17 cellular contexts compared by ENCODE assay signal in genomic region chr7:135775230-135775629, GRCh38. TPM values are rescaled to one million over a fixed set of nuclear protein-coding genes. Genes with fewer than 3 reads are reported as not detected.
DNase-seq lines count a peak whose midpoint lies in the region; ATAC-seq and TF ChIP-seq lines count a peak whose summit lies in the region.
"Had no signal": no experiment of that assay in that cellular context is flagged by ENCODE, and none has a peak within 500 bp of the region (broad histone marks: within the 10 kb centered on the region; RNA-seq: fewer than 3 reads in every experiment).

No MANE protein-coding gene starts in this region.

- H3K27ac ChIP-seq in heart right ventricle (peak overlapping the region in 8 of 10 donors; percentile 34 to 91 (median 78)), trophoblast cell (ENCODE audit: low read depth, low read length) (no peak overlapping the region)

- H3K4me1 ChIP-seq in heart right ventricle (peaks cover 0 to 36% (median 10%) of the 10 kb centered on the region in 9 donors), trophoblast cell (ENCODE audit: control insufficient read depth in 1 of 2, insufficient read depth in 2 of 2, low read length in 2 of 2) (peaks cover 17 to 20% of the 10 kb centered on the region in 2 experiments)

- H3K27me3 ChIP-seq in heart right ventricle: no peaks in the 10 kb centered on the region
- H3K27me3 ChIP-seq in trophoblast cell (ENCODE audit: insufficient read depth, low read length): no peaks in the 10 kb centered on the region

- H3K4ac ChIP-seq in trophoblast cell (ENCODE audit: low read depth, low read length): peak overlapping the region; percentile 3

- H3K18ac ChIP-seq in trophoblast cell (ENCODE audit: low read length): peak overlapping the region; percentile 5

- ATAC-seq in heart right ventricle (peak in 2 of 8 donors; percentile 26 to 69), HG03521 (IDR thresholded peaks at IDR 0.05; ENCODE audit: unreplicated experiment) (no peak)
- ATAC-seq: GM23338, Panc1 had no signal

- H3K23ac ChIP-seq in trophoblast cell (ENCODE audit: low read length): no peak overlapping the region

- H4K91ac ChIP-seq in trophoblast cell (ENCODE audit: low read depth, low read length): peak overlapping the region; percentile 60

- no peaks in the 10 kb centered on the region for H3K36me3 Mint-ChIP-seq in endothelial cell (ENCODE audit: low read depth, unreplicated experiment)

- 96 to 98% methylated on average over 2 of the region's 2 CpGs for WGBS in heart right ventricle, 2 donors
- no CpG with 5 or more reads among the region's 2 CpGs for WGBS in trophoblast cell (ENCODE audit: extremely low coverage, insufficient coverage, insufficient read length)

- no peak overlapping the region for H3K4me3 ChIP-seq in choroid plexus epithelial cell (ENCODE audit: low read depth, low read length)
- H3K4me3 ChIP-seq in heart right ventricle: no peak overlapping the region
- no peak overlapping the region for H3K4me3 ChIP-seq in trophoblast cell (ENCODE audit: low read depth, low read length)
- H3K4me3 ChIP-seq: GM23338 had no signal

- no peaks in the 10 kb centered on the region for H3K36me3 ChIP-seq in heart right ventricle
- H3K36me3 ChIP-seq in trophoblast cell (ENCODE audit: control insufficient read depth in 1 of 2, insufficient read depth in 2 of 2, low read length in 2 of 2): no peaks in the 10 kb centered on the region

- H2AK5ac ChIP-seq in trophoblast cell (ENCODE audit: low read length): peak overlapping the region; percentile 45

- H3K79me1 ChIP-seq in trophoblast cell (ENCODE audit: low read length): peaks cover 31% of the 10 kb centered on the region

- peak overlapping the region; percentile 59 for H3K14ac ChIP-seq in trophoblast cell (ENCODE audit: low read length)

- no peaks in the 10 kb centered on the region for H3K9me3 Mint-ChIP-seq in endothelial cell (ENCODE audit: unreplicated experiment)

- no peaks in the 10 kb centered on the region for H3K27me3 Mint-ChIP-seq in endothelial cell (ENCODE audit: unreplicated experiment)

- no peak overlapping the region for H2BK5ac ChIP-seq in trophoblast cell (ENCODE audit: low read depth, low read length, poor library complexity)

- no peak overlapping the region for H3K9ac ChIP-seq in trophoblast cell (ENCODE audit: low read length)

- intact Hi-C loops in heart right ventricle (cut with DNase I): no loop called here

- H3K4me1 Mint-ChIP-seq in endothelial cell (ENCODE audit: unreplicated experiment): no peaks in the 10 kb centered on the region
- H3K4me1 Mint-ChIP-seq: CD8-positive, alpha-beta memory T cell had no signal

- H4K8ac ChIP-seq in trophoblast cell (ENCODE audit: low read depth, low read length): peak overlapping the region; percentile 17

- H2BK12ac ChIP-seq in trophoblast cell (ENCODE audit: low read length): peak overlapping the region; percentile 66

- no peak overlapping the region for H3K27ac Mint-ChIP-seq in endothelial cell (ENCODE audit: unreplicated experiment)
- H3K27ac Mint-ChIP-seq: CD8-positive, alpha-beta memory T cell; GM23338 had no signal

- no peak overlapping the region for H2AFZ ChIP-seq in trophoblast cell (ENCODE audit: insufficient read depth, low read length, poor library complexity)

- DNase-seq in M059J (ENCODE audit: low read depth) (peak; percentile 46), choroid plexus epithelial cell (ENCODE audit: low read depth) (peak; percentile 30), heart right ventricle (no peak), trophoblast cell (no peak), middle frontal gyrus (ENCODE audit: extremely low spot score, low spot score) (no peak), endothelial cell (ENCODE audit: low spot score) (no peak)
- DNase-seq: CD8-positive, alpha-beta memory T cell; MM.1S; NCI-H1105 treated with DMSO at 0.1 percent for 48 hours; NCI-H187 treated with DMSO at 0.1 percent for 48 hours; NCI-H2171 treated with DMSO at 0.1 percent for 48 hours; NCI-H510A treated with DMSO at 0.1 percent for 48 hours; SHP77 treated with DMSO at 0.1 percent for 48 hours had no signal

- H3K9me3 ChIP-seq in heart right ventricle (peaks cover 0 to 17% (median 8%) of the 10 kb centered on the region in 11 donors), trophoblast cell (ENCODE audit: insufficient read depth, low read depth, low read length) (no peaks in the 10 kb centered on the region)

- H2BK120ac ChIP-seq in trophoblast cell (ENCODE audit: insufficient read depth, low read length, poor library complexity): peak overlapping the region; percentile 18

- no peak overlapping the region for H3K4me3 Mint-ChIP-seq in endothelial cell (ENCODE audit: unreplicated experiment)
- H3K4me3 Mint-ChIP-seq: CD8-positive, alpha-beta memory T cell; GM23338 had no signal

- H3K79me2 ChIP-seq in trophoblast cell (ENCODE audit: control insufficient read depth, insufficient read depth, low read length, poor library complexity): no peaks in the 10 kb centered on the region

- TF ChIP-seq CTCF in choroid plexus epithelial cell (conservative IDR thresholded peaks at IDR 0.05; ENCODE audit: low read depth, low read length) (no peak), heart right ventricle (IDR thresholded peaks at IDR 0.05) (no peak), endothelial cell (IDR thresholded peaks at IDR 0.05; ENCODE audit: unreplicated experiment) (no peak)

- no peak overlapping the region for H3K4me2 ChIP-seq in trophoblast cell (ENCODE audit: low read length)
- H3K4me2 ChIP-seq: GM23338 had no signal

- H4K12ac ChIP-seq in trophoblast cell (ENCODE audit: low read depth, low read length): no peak overlapping the region

RNA-seq across cellular contexts. Expression of gene FAM180A, which starts 26.6 kb away (rescaled TPM):
- total RNA-seq in M059J (2014; rRNA removed; shearing (Covaris generic)): 1.9 and 3.4 TPM in 2 replicates
- total RNA-seq in heart right ventricle (10 to 100 TPM in 8 of 10 donors, 1 to 10 TPM in 2; 2.0 to 47.6 (median 19.5) TPM), endothelial cell (ENCODE audit: unreplicated experiment) (not detected)
- 10 to 100 TPM in 1 of 2 donors, 1 to 10 TPM in 1; 2.4 to 11.3 TPM for polyA plus RNA-seq in heart right ventricle
- polyA plus RNA-seq in trophoblast cell (2013): 0.18 and 0.21 TPM in 2 replicates
- total RNA-seq: CD8-positive, alpha-beta memory T cell; Daoy; GM23338 had no signal
- polyA plus RNA-seq: CD8-positive, alpha-beta memory T cell; GM23338 had no signal

RNA-seq across cellular contexts. Expression of gene SLC13A4, which starts 47.2 kb away (rescaled TPM):
- 0.52 TPM in 1 of 2 replicates, not detected in the other for total RNA-seq in M059J (2014; rRNA removed; shearing (Covaris generic))
- under 1 TPM in 8 of 10 donors, not detected in 2; 0.08 to 0.87 (median 0.56) TPM for total RNA-seq in heart right ventricle
- 1 to 10 TPM in 1 of 2 donors, under 1 TPM in 1; 0.12 to 2.8 TPM for polyA plus RNA-seq in heart right ventricle
- 437 and 491 TPM in 2 replicates for polyA plus RNA-seq in trophoblast cell (2013)
- not detected for total RNA-seq in endothelial cell (ENCODE audit: unreplicated experiment)
- total RNA-seq: CD8-positive, alpha-beta memory T cell; Daoy had no signal
- polyA plus RNA-seq: CD8-positive, alpha-beta memory T cell had no signal

Comparison
In these comparisons a context has a peak if more than half of its experiments do, and no peak if none do; other contexts are left out.
1. DNase-seq: peak in M059J (single experiment) and choroid plexus epithelial cell (single experiment); none in heart right ventricle (0 of 2), trophoblast cell (0 of 2), middle frontal gyrus (single experiment) and endothelial cell (single experiment).